Comparison of ENCODE assay signal across 26 cellular contexts in genomic region chr18:57146956-57147636, GRCh38. TPM values are rescaled to one million over a fixed set of nuclear protein-coding genes. Genes with fewer than 3 reads are reported as not detected.
"Had no signal": no experiment of that assay in that cellular context is flagged by ENCODE, and none has a peak within 500 bp of the region (broad histone marks: within the 10 kb centered on the region; RNA-seq: fewer than 3 reads in every experiment).

BOD1L2 (plus strand) TSS chr18:57147087; CDS start chr18:57147313, 226 bp downstream.

- H3K9me3 ChIP-seq: heart left ventricle, sigmoid colon, thyroid gland, upper lobe of left lung, uterus had no signal

- H3K4me3 ChIP-seq: dorsolateral prefrontal cortex, heart left ventricle, lung, sigmoid colon, skin epidermis, thyroid gland, upper lobe of left lung, uterus had no signal

- H3K36me3 Mint-ChIP-seq: natural killer cell treated with Interleukin-12 subunit alpha and Interleukin-12 subunit beta and Interleukin-15 and Interleukin-18, amount 100 ng/mL, for 72 hours had no signal

- H3K36me3 ChIP-seq: heart left ventricle, sigmoid colon, thyroid gland, upper lobe of left lung, uterus had no signal

- H3K27ac ChIP-seq: dorsolateral prefrontal cortex, heart left ventricle, sigmoid colon, skin epidermis, thyroid gland, upper lobe of left lung, uterus had no signal

- H3K4me3 Mint-ChIP-seq: natural killer cell treated with Interleukin-12 subunit alpha and Interleukin-12 subunit beta and Interleukin-15 and Interleukin-18, amount 100 ng/mL, for 72 hours; stimulated activated naive B cell treated with anti-CD40 and anti-IgM and Interleukin-4, amounts not matched to agents 10 μg/mL and 1 μg/mL and 100 μg/mL, for 72 hours had no signal

- H3K27ac Mint-ChIP-seq: natural killer cell treated with Interleukin-12 subunit alpha and Interleukin-12 subunit beta and Interleukin-15 and Interleukin-18, amount 100 ng/mL, for 72 hours; stimulated activated naive B cell treated with anti-CD40 and anti-IgM and Interleukin-4, amounts not matched to agents 10 μg/mL and 1 μg/mL and 100 μg/mL, for 72 hours had no signal

- DNase-seq: cortex of kidney; dorsolateral prefrontal cortex; effector memory CD4-positive, alpha-beta T cell; heart left ventricle; hippocampal formation; islet precursor cell; left colon; left ventricle myocardium superior; mesenchymal stem cell; midbrain; sigmoid colon; stimulated activated CD4-positive, alpha-beta T cell treated with anti-CD3 and anti-CD28 coated beads, Interleukin-2, amount 100 ng/mL, for 24 hours; stimulated activated CD4-positive, alpha-beta T cell treated with anti-CD3 and anti-CD28 coated beads, Interleukin-4, amount 100 ng/mL, for 4 hours; stimulated activated naive B cell treated with anti-CD40 and anti-IgM and Interleukin-4, amounts not matched to agents 10 μg/mL and 1 μg/mL and 100 μg/mL, for 72 hours; thyroid gland; uterus had no signal

- H3K27me3 ChIP-seq: thyroid gland, upper lobe of left lung, uterus had no signal

- H3K4me1 ChIP-seq: thyroid gland, uterus had no signal

- ATAC-seq: esophagus mucosa; heart left ventricle; left colon; left ventricle myocardium superior; natural killer cell treated with Interleukin-12 subunit alpha and Interleukin-12 subunit beta and Interleukin-15 and Interleukin-18, amount 100 ng/mL, for 72 hours; stimulated activated naive B cell treated with anti-CD40 and anti-IgM and Interleukin-4, amounts not matched to agents 10 μg/mL and 1 μg/mL and 100 μg/mL, for 72 hours had no signal

RNA-seq across cellular contexts. Expression of gene BOD1L2, which starts in this region (rescaled TPM):
- total RNA-seq: esophagus mucosa; fibroblast of lung; frontal cortex; glomerular endothelial cell; heart left ventricle; left colon; left ventricle myocardium superior; lung; natural killer cell treated with Interleukin-12 subunit alpha and Interleukin-12 subunit beta and Interleukin-15 and Interleukin-18, amount 100 ng/mL, for 72 hours; osteoblast; pulmonary artery endothelial cell; sigmoid colon; upper lobe of left lung; uterus had no signal
- polyA plus RNA-seq: fibroblast of lung, heart left ventricle, lung, sigmoid colon had no signal
